In the genomic region with DNA sequence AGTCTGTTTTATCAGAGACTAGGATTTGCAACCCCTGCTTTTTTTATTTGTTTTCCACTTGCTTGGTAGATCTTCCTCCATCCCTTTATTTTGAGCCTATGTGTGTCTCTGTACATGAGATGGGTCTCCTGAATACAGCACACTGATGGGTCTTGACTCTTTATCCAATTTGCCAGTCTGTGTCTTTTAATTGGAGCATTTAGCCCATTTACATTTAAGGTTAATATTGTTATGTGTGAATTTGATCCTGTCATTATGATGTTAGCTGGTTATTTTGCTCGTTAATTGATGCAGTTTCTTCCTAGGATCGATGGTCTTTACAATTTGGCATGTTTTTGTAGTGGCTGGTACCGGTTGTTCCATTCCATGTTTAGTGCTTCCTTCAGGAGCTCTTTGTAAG, we compare ENCODE assay signal across 1 cellular context.
DNase-seq lines count a peak whose midpoint lies in the region; ATAC-seq, FAIRE-seq and TF ChIP-seq lines count a peak whose summit lies in the region.
"Not testable (repeated sequence)": the region's sequence is repeated elsewhere in the genome, so short reads cannot be mapped to it uniquely, and the experiment has no call there.

No MANE protein-coding gene starts in this region.

- not testable (repeated sequence) for H3K9me1 ChIP-seq in K562 (ENCODE audit: control insufficient read depth, insufficient read depth, low read length)

- ATAC-seq in K562: not testable (repeated sequence)

- H3K79me2 ChIP-seq in K562 (ENCODE audit: control insufficient read depth, insufficient read depth, low read length): not testable (repeated sequence)

- not testable (repeated sequence) for H3K4me1 ChIP-seq in K562 (replicated peaks in 1 of 2; ENCODE audit: control insufficient read depth in 2 of 2, insufficient read depth in 2 of 2, low read length in 2 of 2)

- not testable (repeated sequence) for H3K4me3 ChIP-seq in K562

- peaks cover 15% of the 10 kb centered on the region for H3K9me3 ChIP-seq in K562 (replicated peaks; ENCODE audit: control insufficient read depth, insufficient read depth, low read depth, low read length)

- TF ChIP-seq POLR2A in K562 (conservative IDR thresholded peaks at IDR 0.05): not testable (repeated sequence)

- not testable (repeated sequence) for TF ChIP-seq RAD21 in K562 (CRISPR knock-in tag; conservative IDR thresholded peaks at IDR 0.05 in 1 of 2, IDR thresholded peaks at IDR 0.05 in 1 of 2)

- not testable (repeated sequence) for FAIRE-seq in K562 (lab: Jason Lieb, UNC)

- POLR2A ChIA-PET in K562 (lab: Yijun Ruan, JAX): not testable (repeated sequence)

- 26% methylated on average over 3 of the region's 3 CpGs for WGBS in K562 (ENCODE audit: insufficient coverage, low coverage, missing lambda C conversion rate)

- intact Hi-C loops in K562 (cut with micrococcal nuclease): not testable (repeated sequence)

- TF ChIP-seq CTCF in K562 (IDR thresholded peaks at IDR 0.05 in 2 of 3, conservative IDR thresholded peaks at IDR 0.05 in 1 of 3; ENCODE audit: insufficient read depth in 2 of 3, low read depth in 1 of 3, low read length in 3 of 3): not testable (repeated sequence)

- H4K20me1 ChIP-seq in K562 (replicated peaks; ENCODE audit: control insufficient read depth, insufficient read depth, low read length): not testable (repeated sequence)

- BruUV-seq in K562 (replicated peaks; lab: Mats Ljungman, UMichigan): not testable (repeated sequence)

- in situ Hi-C loops in K562 (cut with MboI): not testable (repeated sequence)

- H3K9ac ChIP-seq in K562 (ENCODE audit: insufficient read depth in 1 of 2, low read depth in 2 of 2, low read length in 2 of 2): not testable (repeated sequence)

- H3K27me3 ChIP-seq in K562 (ENCODE audit: control insufficient read depth in 2 of 2, insufficient read depth in 2 of 2, low read length in 2 of 2): not testable (repeated sequence)

- H2AFZ ChIP-seq in K562 (ENCODE audit: low read depth, low read length): not testable (repeated sequence)

- not testable (repeated sequence) for H3K36me3 ChIP-seq in K562 (ENCODE audit: control insufficient read depth, insufficient read depth, low read length)

- not testable (repeated sequence) for TF ChIP-seq EP300 in K562 (IDR thresholded peaks at IDR 0.05; ENCODE audit: low read length)

- CTCF ChIA-PET in K562 (lab: Yijun Ruan, JAX; ENCODE audit: low intra/inter-chr PET ratio): not testable (repeated sequence)

- not testable (repeated sequence) for H3K4me2 ChIP-seq in K562 (ENCODE audit: insufficient read depth, low read length)

- not testable (repeated sequence) for H3K27ac ChIP-seq in K562 (ENCODE audit: extremely low read depth, low read depth, low read length)

- DNase-seq in K562 (ENCODE audit: extremely low read depth in 1 of 4, low spot score in 3 of 4): not testable (repeated sequence)

TF ChIP-seq in K562, 482 proteins besides CTCF, POLR2A, EP300 and RAD21:
- peak; percentile 93 for TF ChIP-seq ZNF507 (tag; conservative IDR thresholded peaks at IDR 0.05)
